ENCODE assay signal across 1 cellular context in the genomic region with DNA sequence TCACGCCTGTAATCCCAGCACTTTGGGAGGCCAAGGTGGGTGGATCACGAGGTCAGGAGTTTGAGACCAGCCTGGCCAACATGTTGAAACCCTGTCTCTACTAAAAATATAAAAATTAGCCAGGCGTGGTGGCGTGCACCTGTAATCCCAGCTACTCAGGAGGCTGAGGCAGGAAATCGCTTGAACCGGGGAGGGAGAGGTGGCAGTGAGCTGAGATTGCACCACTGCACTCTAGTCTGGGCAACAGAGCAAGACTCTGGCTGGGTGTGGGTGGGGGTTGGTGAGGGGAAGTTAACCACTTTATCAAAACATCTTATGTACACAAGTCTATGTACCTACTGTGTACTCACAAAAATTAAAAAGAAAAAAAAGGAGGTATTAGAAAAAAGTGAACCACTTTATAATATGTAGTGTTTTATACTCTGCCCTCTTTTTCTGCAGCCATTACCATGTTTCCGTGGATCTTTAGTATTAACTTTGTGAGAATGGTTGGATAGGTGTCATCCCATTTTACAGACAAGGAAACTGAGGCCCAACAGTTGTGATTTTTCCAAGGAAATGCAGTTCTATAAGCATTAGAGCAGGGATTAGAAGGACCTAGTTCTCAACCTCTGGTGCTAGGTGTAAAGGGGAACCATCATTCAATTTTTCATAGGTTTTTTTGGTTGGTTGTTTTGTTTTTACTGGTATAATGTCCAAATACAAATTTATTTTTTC.
TF ChIP-seq lines count a peak whose summit lies in the region.

No MANE protein-coding gene starts in this region.

TF ChIP-seq in HepG2, 621 proteins besides CTCF, POLR2A, EP300 and RAD21:
- TF ChIP-seq ZNF629 (CRISPR knock-in tag; conservative IDR thresholded peaks at IDR 0.05): peak; percentile 90
- 0 out of 2 replicates have a peak, but pooled peaks have one; percentile 33 for TF ChIP-seq CBX5 (CRISPR knock-in tag; IDR thresholded peaks at IDR 0.05; ENCODE audit: borderline replicate concordance)
- TF ChIP-seq, protein P1, sequence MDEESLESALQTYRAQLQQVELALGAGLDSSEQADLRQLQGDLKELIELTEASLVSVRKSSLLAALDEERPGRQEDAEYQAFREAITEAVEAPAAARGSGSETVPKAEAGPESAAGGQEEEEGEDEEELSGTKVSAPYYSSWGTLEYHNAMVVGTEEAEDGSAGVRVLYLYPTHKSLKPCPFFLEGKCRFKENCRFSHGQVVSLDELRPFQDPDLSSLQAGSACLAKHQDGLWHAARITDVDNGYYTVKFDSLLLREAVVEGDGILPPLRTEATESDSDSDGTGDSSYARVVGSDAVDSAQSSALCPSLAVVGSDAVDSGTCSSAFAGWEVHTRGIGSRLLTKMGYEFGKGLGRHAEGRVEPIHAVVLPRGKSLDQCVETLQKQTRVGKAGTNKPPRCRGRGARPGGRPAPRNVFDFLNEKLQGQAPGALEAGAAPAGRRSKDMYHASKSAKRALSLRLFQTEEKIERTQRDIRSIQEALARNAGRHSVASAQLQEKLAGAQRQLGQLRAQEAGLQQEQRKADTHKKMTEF (CRISPR knock-in tag; IDR thresholded peaks at IDR 0.05): 0 out of 2 replicates have a peak, but pooled peaks have one; percentile 35
- TF ChIP-seq ZNF281 (CRISPR knock-in tag; IDR thresholded peaks at IDR 0.05; ENCODE audit: borderline replicate concordance): peak; percentile 42; the same call in 1 of the 2 replicates
- TF ChIP-seq ZMYM3 (CRISPR knock-in tag; IDR thresholded peaks at IDR 0.05): peak; percentile 59; the same call in 1 of the 2 replicates
- peak; percentile 49; the same call in 1 of the 2 replicates for TF ChIP-seq SALL1 (CRISPR knock-in tag; IDR thresholded peaks at IDR 0.05)
- 0 out of 2 replicates have a peak, but pooled peaks have one; percentile 22 for TF ChIP-seq ZMYM4 (CRISPR knock-in tag; IDR thresholded peaks at IDR 0.05)
- TF ChIP-seq ZMYM2 (CRISPR knock-in tag; IDR thresholded peaks at IDR 0.05): peak; percentile 77
- TF ChIP-seq CEBPG (CRISPR knock-in tag; IDR thresholded peaks at IDR 0.05): peak; percentile 14; the same call in 1 of the 2 replicates
- peak; percentile 96 for TF ChIP-seq ZNF121 (CRISPR knock-in tag; IDR thresholded peaks at IDR 0.05)
- peak; percentile 92 for TF ChIP-seq ZNF460 (CRISPR knock-in tag; IDR thresholded peaks at IDR 0.05; ENCODE audit: borderline replicate concordance)
- peak; percentile 64; the same call in 1 of the 2 replicates for TF ChIP-seq POGZ (CRISPR knock-in tag; IDR thresholded peaks at IDR 0.05)
- 0 out of 2 replicates have a peak, but pooled peaks have one; percentile 27 for TF ChIP-seq ZNF280D (CRISPR knock-in tag; IDR thresholded peaks at IDR 0.05)
- TF ChIP-seq HOMEZ (CRISPR knock-in tag; IDR thresholded peaks at IDR 0.05; ENCODE audit: low read depth): peak; percentile 25; the same call in 1 of the 2 replicates
